17 cellular contexts compared by ENCODE assay signal in the genomic region with DNA sequence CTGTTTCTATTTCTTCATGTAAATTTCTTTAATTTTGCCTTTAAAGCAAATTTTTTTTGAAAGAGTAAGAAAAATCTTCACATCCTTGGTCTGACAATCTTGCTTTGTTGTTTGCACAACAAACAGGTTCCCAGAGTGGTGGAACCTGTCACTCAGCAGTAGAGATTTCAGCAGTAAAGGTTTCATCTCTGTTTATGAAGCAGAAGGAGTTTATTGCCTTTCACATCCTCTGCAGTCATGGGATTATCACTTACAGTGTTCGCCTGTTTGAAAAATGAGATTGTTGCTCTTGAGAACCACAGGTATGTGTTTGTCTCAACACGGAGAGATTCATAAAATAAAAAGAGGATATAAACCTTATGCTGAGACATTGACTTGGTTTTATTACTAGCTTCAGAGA.
"Had no signal": no experiment of that assay in that cellular context is flagged by ENCODE, and none has a peak within 500 bp of the region (broad histone marks: within the 10 kb centered on the region; RNA-seq: fewer than 3 reads in every experiment).

No MANE protein-coding gene starts in this region.

- H3K4me3 Mint-ChIP-seq: activated naive CD4-positive, alpha-beta T cell treated with anti-CD3 and anti-CD28 coated beads, Interleukin-2, amount 50 U/mL, for 24 hours; activated T-cell treated with anti-CD3 and anti-CD28 coated beads, Interleukin-2, amount 50 U/mL, for 24 hours; neural progenitor cell; stimulated activated naive CD8-positive, alpha-beta T cell treated with anti-CD3 and anti-CD28 coated beads, Interleukin-15, amount 100 ng/mL, for 72 hours; T-helper 17 cell had no signal

- H2AFZ ChIP-seq: neural progenitor cell had no signal

- H3K36me3 ChIP-seq: cardiac muscle cell, neural progenitor cell, pancreas, thoracic aorta, uterus had no signal

- H3K27ac Mint-ChIP-seq: activated naive CD4-positive, alpha-beta T cell treated with anti-CD3 and anti-CD28 coated beads, Interleukin-2, amount 50 U/mL, for 24 hours; activated T-cell treated with anti-CD3 and anti-CD28 coated beads, Interleukin-2, amount 50 U/mL, for 24 hours; neural progenitor cell; stimulated activated naive CD8-positive, alpha-beta T cell treated with anti-CD3 and anti-CD28 coated beads, Interleukin-15, amount 100 ng/mL, for 72 hours; T-helper 17 cell had no signal

- H3K4me1 ChIP-seq: neural progenitor cell, pancreas, uterus had no signal

- H3K27me3 ChIP-seq: cardiac muscle cell, neural progenitor cell, pancreas, uterus had no signal

- H3K9ac ChIP-seq: neural progenitor cell had no signal

- DNase-seq: activated effector memory CD4-positive, alpha-beta T cell treated with Interleukin-2 at 50 U/mL for 16 hours; activated T-cell treated with anti-CD3 and anti-CD28 coated beads, Interleukin-2, amount 50 U/mL, for 24 hours; amniotic stem cell; effector CD4-positive, alpha-beta T cell; pancreas; retina; stimulated activated CD4-positive, alpha-beta T cell treated with anti-CD3 and anti-CD28 coated beads, Interleukin-4, amount 100 ng/mL, for 4 hours; stimulated activated naive CD8-positive, alpha-beta T cell treated with anti-CD3 and anti-CD28 coated beads, Interleukin-15, amount 100 ng/mL, for 72 hours; T-helper 17 cell; uterus had no signal

- H3K4me1 Mint-ChIP-seq: activated naive CD4-positive, alpha-beta T cell treated with anti-CD3 and anti-CD28 coated beads, Interleukin-2, amount 50 U/mL, for 24 hours; neural progenitor cell; stimulated activated naive CD8-positive, alpha-beta T cell treated with anti-CD3 and anti-CD28 coated beads, Interleukin-15, amount 100 ng/mL, for 72 hours; T-helper 17 cell had no signal

- H3K9me3 Mint-ChIP-seq: activated naive CD4-positive, alpha-beta T cell treated with anti-CD3 and anti-CD28 coated beads, Interleukin-2, amount 50 U/mL, for 24 hours; activated T-cell treated with anti-CD3 and anti-CD28 coated beads, Interleukin-2, amount 50 U/mL, for 24 hours; neural progenitor cell had no signal

- FAIRE-seq: colon, endothelial cell of umbilical vein, pancreas had no signal

- H3K36me3 Mint-ChIP-seq: activated naive CD4-positive, alpha-beta T cell treated with anti-CD3 and anti-CD28 coated beads, Interleukin-2, amount 50 U/mL, for 24 hours; neural progenitor cell had no signal

- H3K27ac ChIP-seq: cardiac muscle cell, neural progenitor cell, pancreas, skin epidermis, thoracic aorta, uterus had no signal

- H3K4me3 ChIP-seq: cardiac muscle cell, neural progenitor cell, pancreas, skin epidermis, thoracic aorta, uterus had no signal

- ATAC-seq: pancreas; stimulated activated naive CD8-positive, alpha-beta T cell treated with anti-CD3 and anti-CD28 coated beads, Interleukin-15, amount 100 ng/mL, for 72 hours; T-helper 17 cell had no signal

- H3K27me3 Mint-ChIP-seq: activated naive CD4-positive, alpha-beta T cell treated with anti-CD3 and anti-CD28 coated beads, Interleukin-2, amount 50 U/mL, for 24 hours; activated T-cell treated with anti-CD3 and anti-CD28 coated beads, Interleukin-2, amount 50 U/mL, for 24 hours; stimulated activated naive CD8-positive, alpha-beta T cell treated with anti-CD3 and anti-CD28 coated beads, Interleukin-15, amount 100 ng/mL, for 72 hours; T-helper 17 cell had no signal

- H3K4me2 ChIP-seq: neural progenitor cell had no signal

- H3K9me3 ChIP-seq: pancreas, thoracic aorta, uterus had no signal
